Comparison of ENCODE assay signal across 35 cellular contexts in the genomic region with DNA sequence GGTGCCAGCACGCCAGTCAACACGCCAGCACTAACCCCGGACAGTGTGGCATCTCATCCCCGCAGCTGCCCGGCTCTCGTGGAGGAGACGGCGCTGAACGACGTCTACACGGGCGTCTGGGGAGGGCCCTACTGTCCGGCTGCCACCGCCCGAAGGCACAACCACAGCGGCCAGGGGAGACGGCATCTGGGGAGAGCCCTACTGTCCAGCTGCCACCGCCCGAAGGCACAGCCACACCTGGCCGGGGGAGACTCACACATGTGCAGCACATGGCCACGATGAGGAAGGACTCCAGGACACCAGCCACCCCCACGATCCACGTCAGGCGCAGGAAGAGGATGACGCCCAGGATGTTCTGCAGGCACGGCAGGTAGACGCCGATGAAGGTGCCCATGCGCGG.
"Had no signal": no experiment of that assay in that cellular context is flagged by ENCODE, and none has a peak within 500 bp of the region (broad histone marks: within the 10 kb centered on the region; RNA-seq: fewer than 3 reads in every experiment).

No MANE protein-coding gene starts in this region.

- H3K9me3 ChIP-seq: adrenal gland, body of pancreas had no signal

- H3K27ac Mint-ChIP-seq: activated CD4-positive, alpha-beta memory T cell treated with anti-CD3 and anti-CD28 coated beads for 36 hours; activated CD4-positive, alpha-beta T cell treated with anti-CD3 and anti-CD28 coated beads for 36 hours; activated CD4-positive, alpha-beta T cell treated with anti-CD3 and anti-CD28 coated beads, Interleukin-2, amount 10 ng/mL, durations not matched to agents 24 days and 14 days; activated CD8-positive, alpha-beta memory T cell treated with anti-CD3 and anti-CD28 coated beads, Interleukin-2, amount 10 ng/mL, durations not matched to agents 7 days and 5 days; activated CD8-positive, alpha-beta T cell treated with anti-CD3 and anti-CD28 coated beads, Interleukin-2, amount 10 ng/mL, durations not matched to agents 7 days and 5 days; activated naive CD4-positive, alpha-beta T cell treated with anti-CD3 and anti-CD28 coated beads for 36 hours; activated naive CD4-positive, alpha-beta T cell treated with anti-CD3 and anti-CD28 coated beads, Interleukin-2, amount 50 U/mL, for 24 hours; activated naive CD8-positive, alpha-beta T cell treated with anti-CD3 and anti-CD28 coated beads for 36 hours; activated naive CD8-positive, alpha-beta T cell treated with anti-CD3 and anti-CD28 coated beads, Interleukin-2, amount 50 U/mL, for 24 hours; activated T-helper 1 cell treated with anti-CD3 and anti-CD28 coated beads, Interleukin-12 subunit alpha, Interleukin-12 subunit beta, Interleukin-2, Interleukin-4 antibody, amounts not matched to agents 30 ng/mL and 10 ng/mL and 1 ng/mL, durations not matched to agents 14 hours and 24 hours and 36 hours; activated T-helper 2 cell treated with anti-CD3 and anti-CD28 coated beads, Interferon-gamma antibody, Interleukin-2, Interleukin-4, amounts not matched to agents 10 μg/mL and 5 μg/mL and 100 μg/mL, durations not matched to agents 14 hours and 24 hours and 36 hours; effector memory CD8-positive, alpha-beta T cell; T-cell; T-helper 1 cell treated with Interleukin-12 subunit alpha and Interleukin-12 subunit beta and Interleukin-4 antibody, amounts not matched to agents 30 μg/mL and 1 μg/mL, for 36 hours had no signal

- H3K4me3 ChIP-seq: adrenal gland, body of pancreas had no signal

- H3K27ac ChIP-seq: adrenal gland had no signal

- DNase-seq: activated CD4-positive, alpha-beta memory T cell treated with anti-CD3 and anti-CD28 coated beads for 36 hours; activated CD4-positive, alpha-beta T cell treated with anti-CD3 and anti-CD28 coated beads for 36 hours; activated CD4-positive, alpha-beta T cell treated with anti-CD3 and anti-CD28 coated beads, Interleukin-2, amount 10 ng/mL, durations not matched to agents 24 days and 14 days; activated CD4-positive, CD25-positive, alpha-beta regulatory T cell; activated CD4-positive, CD25-positive, alpha-beta regulatory T cell treated with anti-CD3 and anti-CD28 coated beads, Interleukin-2, amount 50 U/mL, for 72 hours; activated CD8-positive, alpha-beta memory T cell treated with anti-CD3 and anti-CD28 coated beads, Interleukin-2, amount 10 ng/mL, durations not matched to agents 7 days and 5 days; activated CD8-positive, alpha-beta memory T cell treated with anti-CD3 and anti-CD28 coated beads, Interleukin-2, amount 50 U/mL, for 4 hours; activated CD8-positive, alpha-beta T cell treated with anti-CD3 and anti-CD28 coated beads, Interleukin-2, amount 10 ng/mL, durations not matched to agents 7 days and 5 days; activated effector memory CD4-positive, alpha-beta T cell treated with anti-CD3 and anti-CD28 coated beads, Interleukin-2, amount 50 U/mL, for 16 hours; activated naive CD4-positive, alpha-beta T cell treated with anti-CD3 and anti-CD28 coated beads for 36 hours; activated naive CD8-positive, alpha-beta T cell treated with anti-CD3 and anti-CD28 coated beads for 36 hours; activated naive CD8-positive, alpha-beta T cell treated with anti-CD3 and anti-CD28 coated beads, Interleukin-2, amount 50 U/mL, for 24 hours; activated T-cell treated with anti-CD3 and anti-CD28 coated beads, Interleukin-2, amount 50 U/mL, for 1 hour; activated T-cell treated with anti-CD3 and anti-CD28 coated beads, Interleukin-2, amount 50 U/mL, for 48 hours; amygdala; aorta; body of pancreas; caudate nucleus; cortex of kidney; dermis blood vessel endothelial cell; effector CD4-positive, alpha-beta T cell; effector memory CD8-positive, alpha-beta T cell; foreskin fibroblast; head of caudate nucleus; T-cell; T1000 had no signal

- FAIRE-seq: colon, frontal cortex had no signal

- H3K36me3 Mint-ChIP-seq: activated CD8-positive, alpha-beta memory T cell treated with anti-CD3 and anti-CD28 coated beads, Interleukin-2, amount 10 ng/mL, durations not matched to agents 7 days and 5 days; activated naive CD4-positive, alpha-beta T cell treated with anti-CD3 and anti-CD28 coated beads, Interleukin-2, amount 50 U/mL, for 24 hours; T-cell had no signal

- H3K4me3 Mint-ChIP-seq: activated CD4-positive, alpha-beta memory T cell treated with anti-CD3 and anti-CD28 coated beads for 36 hours; activated CD4-positive, alpha-beta T cell treated with anti-CD3 and anti-CD28 coated beads for 36 hours; activated CD4-positive, alpha-beta T cell treated with anti-CD3 and anti-CD28 coated beads, Interleukin-2, amount 10 ng/mL, durations not matched to agents 24 days and 14 days; activated CD8-positive, alpha-beta memory T cell treated with anti-CD3 and anti-CD28 coated beads, Interleukin-2, amount 10 ng/mL, durations not matched to agents 7 days and 5 days; activated CD8-positive, alpha-beta T cell treated with anti-CD3 and anti-CD28 coated beads, Interleukin-2, amount 10 ng/mL, durations not matched to agents 7 days and 5 days; activated naive CD4-positive, alpha-beta T cell treated with anti-CD3 and anti-CD28 coated beads for 36 hours; activated naive CD4-positive, alpha-beta T cell treated with anti-CD3 and anti-CD28 coated beads, Interleukin-2, amount 50 U/mL, for 24 hours; activated naive CD8-positive, alpha-beta T cell treated with anti-CD3 and anti-CD28 coated beads for 36 hours; activated naive CD8-positive, alpha-beta T cell treated with anti-CD3 and anti-CD28 coated beads, Interleukin-2, amount 50 U/mL, for 24 hours; activated T-helper 1 cell treated with anti-CD3 and anti-CD28 coated beads, Interleukin-12 subunit alpha, Interleukin-12 subunit beta, Interleukin-2, Interleukin-4 antibody, amounts not matched to agents 30 ng/mL and 10 ng/mL and 1 ng/mL, durations not matched to agents 14 hours and 24 hours and 36 hours; effector memory CD8-positive, alpha-beta T cell; T-cell; T-helper 1 cell treated with Interleukin-12 subunit alpha and Interleukin-12 subunit beta and Interleukin-4 antibody, amounts not matched to agents 30 μg/mL and 1 μg/mL, for 36 hours; T-helper 2 cell treated with Interferon-gamma antibody and Interleukin-4, amounts not matched to agents 5 μg/mL and 100 μg/mL, for 36 hours had no signal

- H3K27me3 ChIP-seq: adrenal gland, body of pancreas had no signal

- H3K27me3 Mint-ChIP-seq: activated CD4-positive, alpha-beta memory T cell treated with anti-CD3 and anti-CD28 coated beads for 36 hours; activated CD4-positive, alpha-beta T cell treated with anti-CD3 and anti-CD28 coated beads for 36 hours; activated CD4-positive, alpha-beta T cell treated with anti-CD3 and anti-CD28 coated beads, Interleukin-2, amount 10 ng/mL, durations not matched to agents 24 days and 14 days; activated CD8-positive, alpha-beta memory T cell treated with anti-CD3 and anti-CD28 coated beads, Interleukin-2, amount 10 ng/mL, durations not matched to agents 7 days and 5 days; activated naive CD4-positive, alpha-beta T cell treated with anti-CD3 and anti-CD28 coated beads, Interleukin-2, amount 50 U/mL, for 24 hours; activated naive CD8-positive, alpha-beta T cell treated with anti-CD3 and anti-CD28 coated beads for 36 hours; activated naive CD8-positive, alpha-beta T cell treated with anti-CD3 and anti-CD28 coated beads, Interleukin-2, amount 50 U/mL, for 24 hours; effector memory CD8-positive, alpha-beta T cell; T-cell had no signal

- H3K9me3 Mint-ChIP-seq: activated CD4-positive, alpha-beta memory T cell treated with anti-CD3 and anti-CD28 coated beads for 36 hours; activated CD4-positive, alpha-beta T cell treated with anti-CD3 and anti-CD28 coated beads, Interleukin-2, amount 10 ng/mL, durations not matched to agents 24 days and 14 days; activated naive CD4-positive, alpha-beta T cell treated with anti-CD3 and anti-CD28 coated beads for 36 hours; activated naive CD4-positive, alpha-beta T cell treated with anti-CD3 and anti-CD28 coated beads, Interleukin-2, amount 50 U/mL, for 24 hours; activated naive CD8-positive, alpha-beta T cell treated with anti-CD3 and anti-CD28 coated beads for 36 hours; activated naive CD8-positive, alpha-beta T cell treated with anti-CD3 and anti-CD28 coated beads, Interleukin-2, amount 50 U/mL, for 24 hours; activated T-helper 1 cell treated with anti-CD3 and anti-CD28 coated beads, Interleukin-12 subunit alpha, Interleukin-12 subunit beta, Interleukin-2, Interleukin-4 antibody, amounts not matched to agents 30 ng/mL and 10 ng/mL and 1 ng/mL, durations not matched to agents 14 hours and 24 hours and 36 hours; activated T-helper 2 cell treated with anti-CD3 and anti-CD28 coated beads, Interferon-gamma antibody, Interleukin-2, Interleukin-4, amounts not matched to agents 10 μg/mL and 5 μg/mL and 100 μg/mL, durations not matched to agents 14 hours and 24 hours and 36 hours; effector memory CD8-positive, alpha-beta T cell; T-cell; T-helper 1 cell treated with Interleukin-12 subunit alpha and Interleukin-12 subunit beta and Interleukin-4 antibody, amounts not matched to agents 30 μg/mL and 1 μg/mL, for 36 hours; T-helper 2 cell treated with Interferon-gamma antibody and Interleukin-4, amounts not matched to agents 5 μg/mL and 100 μg/mL, for 36 hours had no signal

- H3K4me1 Mint-ChIP-seq: activated CD4-positive, alpha-beta T cell treated with anti-CD3 and anti-CD28 coated beads for 36 hours; activated CD8-positive, alpha-beta memory T cell treated with anti-CD3 and anti-CD28 coated beads, Interleukin-2, amount 10 ng/mL, durations not matched to agents 7 days and 5 days; activated naive CD4-positive, alpha-beta T cell treated with anti-CD3 and anti-CD28 coated beads, Interleukin-2, amount 50 U/mL, for 24 hours; activated naive CD8-positive, alpha-beta T cell treated with anti-CD3 and anti-CD28 coated beads for 36 hours; activated naive CD8-positive, alpha-beta T cell treated with anti-CD3 and anti-CD28 coated beads, Interleukin-2, amount 50 U/mL, for 24 hours; T-cell had no signal

- ATAC-seq: activated CD4-positive, alpha-beta T cell treated with anti-CD3 and anti-CD28 coated beads for 36 hours; activated CD8-positive, alpha-beta memory T cell treated with anti-CD3 and anti-CD28 coated beads, Interleukin-2, amount 10 ng/mL, durations not matched to agents 7 days and 5 days; activated CD8-positive, alpha-beta T cell treated with anti-CD3 and anti-CD28 coated beads, Interleukin-2, amount 10 ng/mL, durations not matched to agents 7 days and 5 days; activated naive CD8-positive, alpha-beta T cell treated with anti-CD3 and anti-CD28 coated beads, Interleukin-2, amount 50 U/mL, for 24 hours; body of pancreas; effector memory CD8-positive, alpha-beta T cell; esophagus mucosa; T-cell had no signal
